In genomic region chr11:103079833-103080232, GRCh38 we compare ENCODE assay signal across 1 cellular context.
TF ChIP-seq lines count a peak whose summit lies in the region.

No MANE protein-coding gene starts in this region.

TF ChIP-seq in K562, 482 proteins besides CTCF, POLR2A, EP300 and RAD21:
- TF ChIP-seq CREB3L1 (IDR thresholded peaks at IDR 0.05; ENCODE audit: borderline replicate concordance, low read depth) (no peak), CREB1 (IDR thresholded peaks at IDR 0.05) (no peak), CREB1 (CRISPR knock-in tag; IDR thresholded peaks at IDR 0.05) (no peak), HMBOX1 (IDR thresholded peaks at IDR 0.05) (no peak), ZNF316 (IDR thresholded peaks at IDR 0.05) (no peak), CEBPB (tag; IDR thresholded peaks at IDR 0.05) (0 out of 2 replicates have a peak, but pooled peaks have one; percentile 9)
